In genomic region chr18:31424383-31424988, GRCh38 we compare ENCODE assay signal across 8 cellular contexts. TPM values are rescaled to one million over a fixed set of nuclear protein-coding genes. Genes with fewer than 3 reads are reported as not detected.
DNase-seq lines count a peak whose midpoint lies in the region; ATAC-seq and TF ChIP-seq lines count a peak whose summit lies in the region.

No MANE protein-coding gene starts in this region.

- CTCF ChIA-PET in activated CD4-positive, alpha-beta memory T cell treated with anti-CD3 and anti-CD28 coated beads for 36 hours (lab: Charles Lee): interaction anchor here (0.8 to 1.1 kb wide), 2 partner anchors 119 to 132 kb away, joined by 3 to 4 read pairs; no protein-coding TSS in a partner anchor
- CTCF ChIA-PET in activated CD4-positive, alpha-beta memory T cell treated with anti-CD3 and anti-CD28 coated beads, Interleukin-2, amount 10 ng/mL, durations not matched to agents 7 days and 5 days (lab: Charles Lee): interaction anchor here (0.7 kb wide), 1 partner anchor 300 kb away, joined by 5 read pairs; no protein-coding TSS in a partner anchor

- H3K4me3 ChIP-seq in coronary artery: no peak overlapping the region

- H3K9me3 Mint-ChIP-seq in activated CD4-positive, alpha-beta memory T cell treated with anti-CD3 and anti-CD28 coated beads for 36 hours: peaks cover 2% of the 10 kb centered on the region
- H3K9me3 Mint-ChIP-seq in activated CD4-positive, alpha-beta memory T cell treated with anti-CD3 and anti-CD28 coated beads, Interleukin-2, amount 10 ng/mL, durations not matched to agents 7 days and 5 days: no peaks in the 10 kb centered on the region

- POLR2A ChIA-PET in activated CD4-positive, alpha-beta memory T cell treated with anti-CD3 and anti-CD28 coated beads for 36 hours (lab: Charles Lee): no interaction called here
- POLR2A ChIA-PET in activated CD4-positive, alpha-beta memory T cell treated with anti-CD3 and anti-CD28 coated beads, Interleukin-2, amount 10 ng/mL, durations not matched to agents 7 days and 5 days (lab: Charles Lee): no interaction called here

- H3K27ac ChIP-seq in coronary artery: no peak overlapping the region

- intact Hi-C loops in activated CD4-positive, alpha-beta memory T cell treated with anti-CD3 and anti-CD28 coated beads for 36 hours (cut with micrococcal nuclease): no loop called here

- peak; percentile 14 for DNase-seq in activated CD4-positive, alpha-beta memory T cell treated with anti-CD3 and anti-CD28 coated beads for 36 hours
- no peak for DNase-seq in activated CD4-positive, alpha-beta memory T cell treated with anti-CD3 and anti-CD28 coated beads, Interleukin-2, amount 10 ng/mL, durations not matched to agents 7 days and 5 days
- DNase-seq in NCI-H82 (lab: John Stamatoyannopoulos, UW) (peak; percentile 67), erythroblast (lab: John Stamatoyannopoulos, UW) (peak; percentile 35 to 57), T-helper 1 cell (no peak), coronary artery (ENCODE audit: low spot score) (no peak)
- DNase-seq in stimulated activated CD8-positive, alpha-beta memory T cell treated with anti-CD3 and anti-CD28 coated beads, Interleukin-4, amount 100 ng/mL, for 48 hours: peak; percentile 29

- peak; percentile 51 for ATAC-seq in HG02588 (IDR thresholded peaks at IDR 0.05; ENCODE audit: unreplicated experiment)

- TF ChIP-seq CTCF in coronary artery (IDR thresholded peaks at IDR 0.05): no peak

- no peak overlapping the region for H3K27ac Mint-ChIP-seq in activated CD4-positive, alpha-beta memory T cell treated with anti-CD3 and anti-CD28 coated beads for 36 hours
- H3K27ac Mint-ChIP-seq in activated CD4-positive, alpha-beta memory T cell treated with anti-CD3 and anti-CD28 coated beads, Interleukin-2, amount 10 ng/mL, durations not matched to agents 7 days and 5 days: no peak overlapping the region

- no peaks in the 10 kb centered on the region for H3K4me1 Mint-ChIP-seq in activated CD4-positive, alpha-beta memory T cell treated with anti-CD3 and anti-CD28 coated beads for 36 hours (ENCODE audit: low read depth)
- H3K4me1 Mint-ChIP-seq in activated CD4-positive, alpha-beta memory T cell treated with anti-CD3 and anti-CD28 coated beads, Interleukin-2, amount 10 ng/mL, durations not matched to agents 7 days and 5 days: no peaks in the 10 kb centered on the region

- H3K4me3 Mint-ChIP-seq in activated CD4-positive, alpha-beta memory T cell treated with anti-CD3 and anti-CD28 coated beads for 36 hours: no peak overlapping the region
- H3K4me3 Mint-ChIP-seq in activated CD4-positive, alpha-beta memory T cell treated with anti-CD3 and anti-CD28 coated beads, Interleukin-2, amount 10 ng/mL, durations not matched to agents 7 days and 5 days: no peak overlapping the region

- no peak for TF ChIP-seq POLR2A in erythroblast (IDR thresholded peaks at IDR 0.05; ENCODE audit: low read length)

- no peaks in the 10 kb centered on the region for H3K27me3 Mint-ChIP-seq in activated CD4-positive, alpha-beta memory T cell treated with anti-CD3 and anti-CD28 coated beads for 36 hours
- H3K27me3 Mint-ChIP-seq in activated CD4-positive, alpha-beta memory T cell treated with anti-CD3 and anti-CD28 coated beads, Interleukin-2, amount 10 ng/mL, durations not matched to agents 7 days and 5 days: no peaks in the 10 kb centered on the region

- H3K36me3 Mint-ChIP-seq in activated CD4-positive, alpha-beta memory T cell treated with anti-CD3 and anti-CD28 coated beads for 36 hours: no peaks in the 10 kb centered on the region
- no peaks in the 10 kb centered on the region for H3K36me3 Mint-ChIP-seq in activated CD4-positive, alpha-beta memory T cell treated with anti-CD3 and anti-CD28 coated beads, Interleukin-2, amount 10 ng/mL, durations not matched to agents 7 days and 5 days (ENCODE audit: low read depth)

RNA-seq across cellular contexts. Expression of gene DSG3, which starts 23.1 kb away (rescaled TPM):
- not detected for total RNA-seq in activated CD4-positive, alpha-beta memory T cell treated with anti-CD3 and anti-CD28 coated beads for 36 hours
- total RNA-seq in activated CD4-positive, alpha-beta memory T cell treated with anti-CD3 and anti-CD28 coated beads, Interleukin-2, amount 10 ng/mL, durations not matched to agents 7 days and 5 days: not detected

RNA-seq across cellular contexts. Expression of gene DSG4, which starts 47.9 kb away (rescaled TPM):
- total RNA-seq in activated CD4-positive, alpha-beta memory T cell treated with anti-CD3 and anti-CD28 coated beads for 36 hours: not detected
- total RNA-seq in activated CD4-positive, alpha-beta memory T cell treated with anti-CD3 and anti-CD28 coated beads, Interleukin-2, amount 10 ng/mL, durations not matched to agents 7 days and 5 days: not detected

Comparison
In these comparisons a context has a peak if more than half of its experiments do, and no peak if none do; other contexts are left out.
1. DNase-seq: peak in activated CD4-positive, alpha-beta memory T cell treated with anti-CD3 and anti-CD28 coated beads for 36 hours (single experiment), NCI-H82 (single experiment), erythroblast (2 of 2) and stimulated activated CD8-positive, alpha-beta memory T cell treated with anti-CD3 and anti-CD28 coated beads, Interleukin-4, amount 100 ng/mL, for 48 hours (single experiment); none in activated CD4-positive, alpha-beta memory T cell treated with anti-CD3 and anti-CD28 coated beads, Interleukin-2, amount 10 ng/mL, durations not matched to agents 7 days and 5 days (single experiment), T-helper 1 cell (0 of 5) and coronary artery (single experiment).